1 cellular context compared by ENCODE assay signal in the genomic region with DNA sequence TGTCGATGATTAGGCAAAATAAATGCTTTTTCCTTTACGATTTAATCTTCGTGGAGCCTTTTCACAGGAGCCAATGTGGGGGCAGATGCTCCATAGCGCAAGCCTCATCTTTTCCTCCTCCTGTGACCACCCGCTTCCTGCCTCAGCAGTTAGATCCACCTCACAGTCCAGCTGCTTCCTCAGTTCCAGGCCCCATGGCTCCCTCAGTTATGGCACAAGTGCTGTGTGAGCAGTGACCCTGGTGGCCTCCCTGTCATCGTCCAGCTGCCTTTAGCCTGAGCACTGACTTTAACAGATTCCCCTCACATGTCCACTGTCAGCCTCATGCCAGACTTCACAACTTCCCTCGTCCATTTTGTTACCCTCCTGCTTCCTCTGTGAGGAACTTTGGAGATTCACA.
TF ChIP-seq lines count a peak whose summit lies in the region.

No MANE protein-coding gene starts in this region.

TF ChIP-seq in GM23338, 12 proteins besides CTCF, POLR2A, EP300 and RAD21:
- TF ChIP-seq, protein P1, sequence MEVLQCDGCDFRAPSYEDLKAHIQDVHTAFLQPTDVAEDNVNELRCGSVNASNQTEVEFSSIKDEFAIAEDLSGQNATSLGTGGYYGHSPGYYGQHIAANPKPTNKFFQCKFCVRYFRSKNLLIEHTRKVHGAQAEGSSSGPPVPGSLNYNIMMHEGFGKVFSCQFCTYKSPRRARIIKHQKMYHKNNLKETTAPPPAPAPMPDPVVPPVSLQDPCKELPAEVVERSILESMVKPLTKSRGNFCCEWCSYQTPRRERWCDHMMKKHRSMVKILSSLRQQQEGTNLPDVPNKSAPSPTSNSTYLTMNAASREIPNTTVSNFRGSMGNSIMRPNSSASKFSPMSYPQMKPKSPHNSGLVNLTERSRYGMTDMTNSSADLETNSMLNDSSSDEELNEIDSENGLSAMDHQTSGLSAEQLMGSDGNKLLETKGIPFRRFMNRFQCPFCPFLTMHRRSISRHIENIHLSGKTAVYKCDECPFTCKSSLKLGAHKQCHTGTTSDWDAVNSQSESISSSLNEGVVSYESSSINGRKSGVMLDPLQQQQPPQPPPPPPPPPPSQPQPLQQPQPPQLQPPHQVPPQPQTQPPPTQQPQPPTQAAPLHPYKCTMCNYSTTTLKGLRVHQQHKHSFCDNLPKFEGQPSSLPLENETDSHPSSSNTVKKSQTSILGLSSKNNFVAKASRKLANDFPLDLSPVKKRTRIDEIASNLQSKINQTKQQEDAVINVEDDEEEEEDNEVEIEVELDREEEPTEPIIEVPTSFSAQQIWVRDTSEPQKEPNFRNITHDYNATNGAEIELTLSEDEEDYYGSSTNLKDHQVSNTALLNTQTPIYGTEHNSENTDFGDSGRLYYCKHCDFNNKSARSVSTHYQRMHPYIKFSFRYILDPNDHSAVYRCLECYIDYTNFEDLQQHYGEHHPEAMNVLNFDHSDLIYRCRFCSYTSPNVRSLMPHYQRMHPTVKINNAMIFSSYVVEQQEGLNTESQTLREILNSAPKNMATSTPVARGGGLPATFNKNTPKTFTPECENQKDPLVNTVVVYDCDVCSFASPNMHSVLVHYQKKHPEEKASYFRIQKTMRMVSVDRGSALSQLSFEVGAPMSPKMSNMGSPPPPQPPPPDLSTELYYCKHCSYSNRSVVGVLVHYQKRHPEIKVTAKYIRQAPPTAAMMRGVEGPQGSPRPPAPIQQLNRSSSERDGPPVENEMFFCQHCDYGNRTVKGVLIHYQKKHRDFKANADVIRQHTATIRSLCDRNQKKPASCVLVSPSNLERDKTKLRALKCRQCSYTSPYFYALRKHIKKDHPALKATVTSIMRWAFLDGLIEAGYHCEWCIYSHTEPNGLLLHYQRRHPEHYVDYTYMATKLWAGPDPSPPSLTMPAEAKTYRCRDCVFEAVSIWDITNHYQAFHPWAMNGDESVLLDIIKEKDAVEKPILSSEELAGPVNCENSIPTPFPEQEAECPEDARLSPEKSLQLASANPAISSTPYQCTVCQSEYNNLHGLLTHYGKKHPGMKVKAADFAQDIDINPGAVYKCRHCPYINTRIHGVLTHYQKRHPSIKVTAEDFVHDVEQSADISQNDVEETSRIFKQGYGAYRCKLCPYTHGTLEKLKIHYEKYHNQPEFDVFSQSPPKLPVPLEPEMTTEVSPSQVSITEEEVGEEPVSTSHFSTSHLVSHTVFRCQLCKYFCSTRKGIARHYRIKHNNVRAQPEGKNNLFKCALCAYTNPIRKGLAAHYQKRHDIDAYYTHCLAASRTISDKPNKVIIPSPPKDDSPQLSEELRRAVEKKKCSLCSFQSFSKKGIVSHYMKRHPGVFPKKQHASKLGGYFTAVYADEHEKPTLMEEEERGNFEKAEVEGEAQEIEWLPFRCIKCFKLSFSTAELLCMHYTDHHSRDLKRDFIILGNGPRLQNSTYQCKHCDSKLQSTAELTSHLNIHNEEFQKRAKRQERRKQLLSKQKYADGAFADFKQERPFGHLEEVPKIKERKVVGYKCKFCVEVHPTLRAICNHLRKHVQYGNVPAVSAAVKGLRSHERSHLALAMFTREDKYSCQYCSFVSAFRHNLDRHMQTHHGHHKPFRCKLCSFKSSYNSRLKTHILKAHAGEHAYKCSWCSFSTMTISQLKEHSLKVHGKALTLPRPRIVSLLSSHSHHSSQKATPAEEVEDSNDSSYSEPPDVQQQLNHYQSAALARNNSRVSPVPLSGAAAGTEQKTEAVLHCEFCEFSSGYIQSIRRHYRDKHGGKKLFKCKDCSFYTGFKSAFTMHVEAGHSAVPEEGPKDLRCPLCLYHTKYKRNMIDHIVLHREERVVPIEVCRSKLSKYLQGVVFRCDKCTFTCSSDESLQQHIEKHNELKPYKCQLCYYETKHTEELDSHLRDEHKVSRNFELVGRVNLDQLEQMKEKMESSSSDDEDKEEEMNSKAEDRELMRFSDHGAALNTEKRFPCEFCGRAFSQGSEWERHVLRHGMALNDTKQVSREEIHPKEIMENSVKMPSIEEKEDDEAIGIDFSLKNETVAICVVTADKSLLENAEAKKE (CRISPR knock-in tag; IDR thresholded peaks at IDR 0.05): no peak
- TF ChIP-seq CREB1 (CRISPR knock-in tag; IDR thresholded peaks at IDR 0.05; ENCODE audit: low read depth): no peak
- no peak for TF ChIP-seq ZNF331 (CRISPR knock-in tag; IDR thresholded peaks at IDR 0.05; ENCODE audit: low read depth)
- TF ChIP-seq, protein P2, sequence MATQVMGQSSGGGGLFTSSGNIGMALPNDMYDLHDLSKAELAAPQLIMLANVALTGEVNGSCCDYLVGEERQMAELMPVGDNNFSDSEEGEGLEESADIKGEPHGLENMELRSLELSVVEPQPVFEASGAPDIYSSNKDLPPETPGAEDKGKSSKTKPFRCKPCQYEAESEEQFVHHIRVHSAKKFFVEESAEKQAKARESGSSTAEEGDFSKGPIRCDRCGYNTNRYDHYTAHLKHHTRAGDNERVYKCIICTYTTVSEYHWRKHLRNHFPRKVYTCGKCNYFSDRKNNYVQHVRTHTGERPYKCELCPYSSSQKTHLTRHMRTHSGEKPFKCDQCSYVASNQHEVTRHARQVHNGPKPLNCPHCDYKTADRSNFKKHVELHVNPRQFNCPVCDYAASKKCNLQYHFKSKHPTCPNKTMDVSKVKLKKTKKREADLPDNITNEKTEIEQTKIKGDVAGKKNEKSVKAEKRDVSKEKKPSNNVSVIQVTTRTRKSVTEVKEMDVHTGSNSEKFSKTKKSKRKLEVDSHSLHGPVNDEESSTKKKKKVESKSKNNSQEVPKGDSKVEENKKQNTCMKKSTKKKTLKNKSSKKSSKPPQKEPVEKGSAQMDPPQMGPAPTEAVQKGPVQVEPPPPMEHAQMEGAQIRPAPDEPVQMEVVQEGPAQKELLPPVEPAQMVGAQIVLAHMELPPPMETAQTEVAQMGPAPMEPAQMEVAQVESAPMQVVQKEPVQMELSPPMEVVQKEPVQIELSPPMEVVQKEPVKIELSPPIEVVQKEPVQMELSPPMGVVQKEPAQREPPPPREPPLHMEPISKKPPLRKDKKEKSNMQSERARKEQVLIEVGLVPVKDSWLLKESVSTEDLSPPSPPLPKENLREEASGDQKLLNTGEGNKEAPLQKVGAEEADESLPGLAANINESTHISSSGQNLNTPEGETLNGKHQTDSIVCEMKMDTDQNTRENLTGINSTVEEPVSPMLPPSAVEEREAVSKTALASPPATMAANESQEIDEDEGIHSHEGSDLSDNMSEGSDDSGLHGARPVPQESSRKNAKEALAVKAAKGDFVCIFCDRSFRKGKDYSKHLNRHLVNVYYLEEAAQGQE (IDR thresholded peaks at IDR 0.05; ENCODE audit: unreplicated experiment): no peak
- TF ChIP-seq EZH2 (IDR thresholded peaks at IDR 0.05; ENCODE audit: low read depth, unreplicated experiment): no peak
- no peak for TF ChIP-seq POLR2AphosphoS5 (IDR thresholded peaks at IDR 0.05; ENCODE audit: low read depth)
- no peak for TF ChIP-seq EZH2phosphoT487 (IDR thresholded peaks at IDR 0.05; ENCODE audit: unreplicated experiment)
- no peak for TF ChIP-seq ZNF114 (CRISPR knock-in tag; IDR thresholded peaks at IDR 0.05)
- TF ChIP-seq STAT1 (IDR thresholded peaks at IDR 0.05; ENCODE audit: unreplicated experiment): no peak
- TF ChIP-seq JUNB (IDR thresholded peaks at IDR 0.05; ENCODE audit: unreplicated experiment): no peak
- TF ChIP-seq NANOG (IDR thresholded peaks at IDR 0.05; ENCODE audit: borderline replicate concordance): no peak
- TF ChIP-seq, protein P3, sequence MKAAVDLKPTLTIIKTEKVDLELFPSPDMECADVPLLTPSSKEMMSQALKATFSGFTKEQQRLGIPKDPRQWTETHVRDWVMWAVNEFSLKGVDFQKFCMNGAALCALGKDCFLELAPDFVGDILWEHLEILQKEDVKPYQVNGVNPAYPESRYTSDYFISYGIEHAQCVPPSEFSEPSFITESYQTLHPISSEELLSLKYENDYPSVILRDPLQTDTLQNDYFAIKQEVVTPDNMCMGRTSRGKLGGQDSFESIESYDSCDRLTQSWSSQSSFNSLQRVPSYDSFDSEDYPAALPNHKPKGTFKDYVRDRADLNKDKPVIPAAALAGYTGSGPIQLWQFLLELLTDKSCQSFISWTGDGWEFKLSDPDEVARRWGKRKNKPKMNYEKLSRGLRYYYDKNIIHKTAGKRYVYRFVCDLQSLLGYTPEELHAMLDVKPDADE (IDR thresholded peaks at IDR 0.05): no peak
